8 cellular contexts compared by ENCODE assay signal in the genomic region with DNA sequence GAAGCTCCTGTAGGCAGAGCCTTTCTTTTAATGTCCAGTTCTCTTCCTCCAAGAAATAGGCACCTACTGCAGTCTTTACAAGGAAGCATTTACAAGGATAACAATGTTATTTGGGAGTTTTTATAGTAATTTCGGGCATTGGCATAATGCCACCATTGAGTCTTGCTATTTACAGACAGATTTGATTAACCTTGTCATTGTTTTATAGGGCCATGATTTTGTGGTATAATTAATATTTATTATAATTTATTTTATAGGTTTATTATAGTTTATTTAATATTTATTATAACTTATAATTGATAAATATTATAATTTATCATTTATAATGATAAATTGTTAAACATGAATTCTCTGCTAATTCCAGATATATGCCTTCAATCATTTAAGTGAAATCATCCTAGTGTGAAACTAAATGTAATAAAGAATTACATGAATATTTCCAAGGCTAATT. TPM values are rescaled to one million over a fixed set of nuclear protein-coding genes. Genes with fewer than 3 reads are reported as not detected.
DNase-seq lines count a peak whose midpoint lies in the region; ATAC-seq, FAIRE-seq and TF ChIP-seq lines count a peak whose summit lies in the region.

No MANE protein-coding gene starts in this region.

- peak overlapping the region; percentile 63 for H3K27ac ChIP-seq in HepG2 (ENCODE audit: extremely low read length, insufficient read depth, low read length)
- peak overlapping the region; percentile 86 to 97 (median 89) for H3K27ac ChIP-seq in tibial nerve

- H3K4me3 ChIP-seq in HepG2 (replicated peaks in 1 of 3; ENCODE audit: insufficient read depth in 1 of 3, low read depth in 2 of 3, low read length in 3 of 3) = peak overlapping the region in 1 of 3 experiments; percentile 71; a peak in 4 of 6 replicates
- H3K4me3 ChIP-seq in tibial nerve = peak overlapping the region in 3 of 4 donors; percentile 46 to 81 (median 66)

- no peak overlapping the region for H2AFZ ChIP-seq in HepG2 (ENCODE audit: low read length)

- peaks cover 15% of the 10 kb centered on the region for H3K27me3 Mint-ChIP-seq in activated naive CD4-positive, alpha-beta T cell treated with anti-CD3 and anti-CD28 coated beads, Interleukin-2, amount 10 ng/mL, durations not matched to agents 7 days and 5 days
- H3K27me3 Mint-ChIP-seq in activated naive CD8-positive, alpha-beta T cell treated with anti-CD3 and anti-CD28 coated beads for 36 hours = no peaks in the 10 kb centered on the region

- POLR2A ChIA-PET in HepG2 (lab: Yijun Ruan, JAX) = interaction anchor here (1.1 kb wide), 1 partner anchor 9 kb away, joined by 5 read pairs; no protein-coding TSS in a partner anchor

- H3K4me2 ChIP-seq in HepG2 (ENCODE audit: low read depth, low read length) = peak overlapping the region; percentile 67

- H3K4me3 Mint-ChIP-seq in activated naive CD4-positive, alpha-beta T cell treated with anti-CD3 and anti-CD28 coated beads, Interleukin-2, amount 10 ng/mL, durations not matched to agents 7 days and 5 days = peak overlapping the region; percentile 95
- peak overlapping the region; percentile 98 for H3K4me3 Mint-ChIP-seq in activated naive CD8-positive, alpha-beta T cell treated with anti-CD3 and anti-CD28 coated beads for 36 hours

- no peaks in the 10 kb centered on the region for H3K9me3 ChIP-seq in HepG2 (ENCODE audit: low read length)
- no peaks in the 10 kb centered on the region for H3K9me3 ChIP-seq in tibial nerve

- no peak for TF ChIP-seq RAD21 in HepG2 (CRISPR knock-in tag; IDR thresholded peaks at IDR 0.05)

- 0% methylated on average over 1 of the region's 1 CpG for WGBS in HepG2 (ENCODE audit: low lambda C conversion rate)
- WGBS in tibial nerve, 2 donors = 3 to 7% methylated on average over 1 of the region's 1 CpG

- no peak for ATAC-seq in activated naive CD4-positive, alpha-beta T cell treated with anti-CD3 and anti-CD28 coated beads, Interleukin-2, amount 50 U/mL, for 72 hours
- no peak for ATAC-seq in HepG2

- H3K9ac ChIP-seq in HepG2 (ENCODE audit: insufficient read depth, low read depth, low read length) = peak overlapping the region; percentile 28; the same call in 1 of the 2 replicates

- CTCF ChIA-PET in activated naive CD4-positive, alpha-beta T cell treated with anti-CD3 and anti-CD28 coated beads, Interleukin-2, amount 10 ng/mL, durations not matched to agents 7 days and 5 days (lab: Charles Lee) = no interaction called here
- CTCF ChIA-PET in HepG2 (lab: Yijun Ruan, JAX; ENCODE audit: low intra/inter-chr PET ratio, low total read pairs) = no interaction called here

- DNase-seq in activated naive CD4-positive, alpha-beta T cell treated with anti-CD3 and anti-CD28 coated beads, Interleukin-2, amount 10 ng/mL, durations not matched to agents 7 days and 5 days = no peak
- DNase-seq in activated naive CD4-positive, alpha-beta T cell treated with anti-CD3 and anti-CD28 coated beads, Interleukin-2, amount 50 U/mL, for 72 hours (ENCODE audit: low spot score in 2 of 2) = no peak
- no peak for DNase-seq in activated naive CD8-positive, alpha-beta T cell treated with anti-CD3 and anti-CD28 coated beads for 36 hours
- no peak for DNase-seq in HepG2 (ENCODE audit: low spot score)
- DNase-seq in tibial nerve (ENCODE audit: low spot score in 2 of 2) = no peak
- no peak for DNase-seq in cerebellum (ENCODE audit: low spot score)
- DNase-seq in SHP77 (lab: John Stamatoyannopoulos, UW) = no peak
- no peak for DNase-seq in islet precursor cell

- BruUV-seq in HepG2 (replicated peaks; lab: Mats Ljungman, UMichigan) = no TSS peak

- TF ChIP-seq CTCF in HepG2 (CRISPR knock-in tag; IDR thresholded peaks at IDR 0.05) = no peak
- TF ChIP-seq CTCF in tibial nerve (IDR thresholded peaks at IDR 0.05) = no peak

- no peaks in the 10 kb centered on the region for H3K9me3 Mint-ChIP-seq in activated naive CD4-positive, alpha-beta T cell treated with anti-CD3 and anti-CD28 coated beads, Interleukin-2, amount 10 ng/mL, durations not matched to agents 7 days and 5 days
- no peaks in the 10 kb centered on the region for H3K9me3 Mint-ChIP-seq in activated naive CD4-positive, alpha-beta T cell treated with anti-CD3 and anti-CD28 coated beads, Interleukin-2, amount 50 U/mL, for 72 hours
- H3K9me3 Mint-ChIP-seq in activated naive CD8-positive, alpha-beta T cell treated with anti-CD3 and anti-CD28 coated beads for 36 hours = no peaks in the 10 kb centered on the region

- H3K27ac Mint-ChIP-seq in activated naive CD4-positive, alpha-beta T cell treated with anti-CD3 and anti-CD28 coated beads, Interleukin-2, amount 10 ng/mL, durations not matched to agents 7 days and 5 days = peak overlapping the region; percentile 94
- peak overlapping the region in 1 of 2 donors; percentile 97 for H3K27ac Mint-ChIP-seq in activated naive CD4-positive, alpha-beta T cell treated with anti-CD3 and anti-CD28 coated beads, Interleukin-2, amount 50 U/mL, for 72 hours
- H3K27ac Mint-ChIP-seq in activated naive CD8-positive, alpha-beta T cell treated with anti-CD3 and anti-CD28 coated beads for 36 hours = peak overlapping the region; percentile 69

- H3K36me3 ChIP-seq in HepG2 (replicated peaks in 1 of 2; ENCODE audit: control insufficient read depth in 1 of 2, insufficient read depth in 2 of 2, low read length in 2 of 2) = 0 out of 5 replicates have a peak, but pooled peaks cover 0 to 6% of the 10 kb centered on the region in 2 experiments
- H3K36me3 ChIP-seq in tibial nerve = peaks cover 0 to 5% (median 0%) of the 10 kb centered on the region in 3 donors

- peaks cover 20% of the 10 kb centered on the region for H3K36me3 Mint-ChIP-seq in activated naive CD4-positive, alpha-beta T cell treated with anti-CD3 and anti-CD28 coated beads, Interleukin-2, amount 10 ng/mL, durations not matched to agents 7 days and 5 days
- peaks cover 19 to 40% of the 10 kb centered on the region in 2 donors for H3K36me3 Mint-ChIP-seq in activated naive CD4-positive, alpha-beta T cell treated with anti-CD3 and anti-CD28 coated beads, Interleukin-2, amount 50 U/mL, for 72 hours
- peaks cover 20% of the 10 kb centered on the region for H3K36me3 Mint-ChIP-seq in activated naive CD8-positive, alpha-beta T cell treated with anti-CD3 and anti-CD28 coated beads for 36 hours

- no peak for TF ChIP-seq POLR2A in HepG2 (IDR thresholded peaks at IDR 0.05; ENCODE audit: insufficient read depth in 1 of 2, low read depth in 2 of 2, low read length in 2 of 2)
- TF ChIP-seq POLR2A in tibial nerve (IDR thresholded peaks at IDR 0.05) = no peak

- no peaks in the 10 kb centered on the region; a peak in 1 of 5 replicates for H3K27me3 ChIP-seq in HepG2 (ENCODE audit: control insufficient read depth in 1 of 2, insufficient read depth in 2 of 2, low read length in 2 of 2)
- H3K27me3 ChIP-seq in tibial nerve = no peaks in the 10 kb centered on the region

- TF ChIP-seq EP300 in HepG2 (IDR thresholded peaks at IDR 0.05; ENCODE audit: low read depth in 2 of 2, low read length in 2 of 2) = no peak
- TF ChIP-seq EP300 in HepG2 (CRISPR knock-in tag; IDR thresholded peaks at IDR 0.05; ENCODE audit: borderline replicate concordance) = no peak
- no peak for TF ChIP-seq EP300 in tibial nerve (IDR thresholded peaks at IDR 0.05)

- intact Hi-C loops in HepG2 (cut with micrococcal nuclease; ENCODE audit: unreplicated experiment) = no loop called here

- in situ Hi-C loops in HepG2 (cut with HindIII; ENCODE audit: extremely low pct_ligation_motif_present, low pct_unique_long_range_greater_than_20kb) = no loop called here

- peaks cover 40% of the 10 kb centered on the region for H3K4me1 Mint-ChIP-seq in activated naive CD4-positive, alpha-beta T cell treated with anti-CD3 and anti-CD28 coated beads, Interleukin-2, amount 10 ng/mL, durations not matched to agents 7 days and 5 days
- peaks cover 27% of the 10 kb centered on the region for H3K4me1 Mint-ChIP-seq in activated naive CD8-positive, alpha-beta T cell treated with anti-CD3 and anti-CD28 coated beads for 36 hours

- H3K4me1 ChIP-seq in HepG2 (ENCODE audit: insufficient read depth, low read length) (peaks cover 25% of the 10 kb centered on the region), tibial nerve (peaks cover 0 to 25% (median 7%) of the 10 kb centered on the region in 4 donors)

- no peak for FAIRE-seq in HepG2 (lab: Jason Lieb, UNC)

- H4K20me1 ChIP-seq in HepG2 (ENCODE audit: insufficient read depth, low read length) = no peaks in the 10 kb centered on the region

- peaks cover 28% of the 10 kb centered on the region for H3K79me2 ChIP-seq in HepG2 (ENCODE audit: insufficient read depth, low read length)

RNA-seq across cellular contexts. Expression of a gene that starts 0.6 kb away (rescaled TPM):
- total RNA-seq in activated naive CD4-positive, alpha-beta T cell treated with anti-CD3 and anti-CD28 coated beads, Interleukin-2, amount 50 U/mL, for 72 hours = 10 to 100 TPM; 46.0 to 52.7 TPM
- total RNA-seq in activated naive CD8-positive, alpha-beta T cell treated with anti-CD3 and anti-CD28 coated beads for 36 hours = 10 to 100 TPM; 30.9 to 32.3 TPM
- 21.7 and 31.3 TPM in 2 replicates for total RNA-seq in HepG2 (2016; rRNA removed; fragmentation: Illumina TruSeq; extraction: Trizol)
- total RNA-seq in HepG2 (2016; cell fraction: cytosol; rRNA removed; fragmentation: Illumina TruSeq; extraction: Trizol; ENCODE audit: low read depth) = 2.5 and 4.0 TPM in 2 replicates
- total RNA-seq in HepG2 (2016; cell fraction: insoluble cytoplasmic fraction; rRNA removed; fragmentation: Illumina TruSeq; extraction: Trizol) = 19.9 and 33.8 TPM in 2 replicates
- total RNA-seq in HepG2 (2016; cell fraction: membrane; rRNA removed; fragmentation: Illumina TruSeq; extraction: Trizol) = 11.3 and 11.5 TPM in 2 replicates
- 38.6 and 41.1 TPM in 2 replicates for total RNA-seq in HepG2 (2016; cell fraction: nucleus; rRNA removed; fragmentation: Illumina TruSeq; extraction: Trizol)
- 19.4 and 23.4 TPM in 2 replicates for polyA plus RNA-seq in HepG2 (2011; rRNA removed)
- polyA plus RNA-seq in HepG2 (2011; cell fraction: cytosol; rRNA removed) = 8.1 and 12.5 TPM in 2 replicates
- polyA plus RNA-seq in HepG2 (2011; cell fraction: nucleus; rRNA removed) = 20.0 and 21.9 TPM in 2 replicates
- 13.1 and 20.0 TPM in 2 replicates for polyA plus RNA-seq in HepG2 (2012)
- polyA plus RNA-seq in HepG2 (2016; cell fraction: cytosol; fragmentation: Illumina TruSeq; extraction: Trizol; ENCODE audit: low read depth) = 1.3 and 1.4 TPM in 2 replicates
- 18.9 and 23.0 TPM in 2 replicates for polyA plus RNA-seq in HepG2 (2016; cell fraction: insoluble cytoplasmic fraction; fragmentation: Illumina TruSeq; extraction: Trizol; ENCODE audit: low read depth)
- polyA plus RNA-seq in HepG2 (2016; cell fraction: membrane; fragmentation: Illumina TruSeq; extraction: Trizol; ENCODE audit: low read depth) = 3.0 and 4.3 TPM in 2 replicates
- polyA plus RNA-seq in HepG2 (2016; cell fraction: nucleus; fragmentation: Illumina TruSeq; extraction: Trizol; ENCODE audit: insufficient read depth, low read depth) = 14.2 and 19.4 TPM in 2 replicates
- polyA minus RNA-seq in HepG2 (2011; rRNA and poly(A)+ RNA removed; ENCODE audit: low replicate concordance) = 26.3 and 52.8 TPM in 2 replicates
- polyA minus RNA-seq in HepG2 (2011; cell fraction: cytosol; rRNA and poly(A)+ RNA removed) = 17.5 and 18.4 TPM in 2 replicates
- polyA minus RNA-seq in HepG2 (2011; cell fraction: nucleus; rRNA and poly(A)+ RNA removed) = 140 and 189 TPM in 2 replicates
- 10 to 100 TPM; 25.5 to 50.4 (median 33.5) TPM for total RNA-seq in tibial nerve
- total RNA-seq in cerebellum = 72.2 TPM
